1 cellular context compared by ENCODE assay signal in genomic region chr19:42239544-42240220, GRCh38.
TF ChIP-seq lines count a peak whose summit lies in the region.

No MANE protein-coding gene starts in this region.

TF ChIP-seq in GM12878, 131 proteins besides CTCF, POLR2A, EP300 and RAD21:
- TF ChIP-seq ZSCAN29 (IDR thresholded peaks at IDR 0.05) (no peak), POLR2AphosphoS2 (IDR thresholded peaks at IDR 0.05; ENCODE audit: low read depth, low read length) (no peak), TARDBP (IDR thresholded peaks at IDR 0.05; ENCODE audit: borderline replicate concordance) (no peak), E2F8 (IDR thresholded peaks at IDR 0.05; ENCODE audit: low read depth, partially characterized antibody) (no peak), PKNOX1 (IDR thresholded peaks at IDR 0.05) (no peak), CEBPB (IDR thresholded peaks at IDR 0.05; ENCODE audit: borderline replicate concordance in 1 of 2, low read depth in 2 of 2, low read length in 2 of 2) (no peak), CEBPZ (IDR thresholded peaks at IDR 0.05; ENCODE audit: low read depth, low read length) (no peak), MYC (IDR thresholded peaks at IDR 0.05; ENCODE audit: insufficient read depth, insufficient read length, insufficient replicate concordance, low read length, severe bottlenecking) (no peak), E2F4 (IDR thresholded peaks at IDR 0.05; ENCODE audit: low read depth, low read length) (no peak), SKIL (IDR thresholded peaks at IDR 0.05; ENCODE audit: low read depth, poor library complexity, severe bottlenecking) (no peak)
